In genomic region chr15:75024102-75024636, GRCh38 we compare ENCODE assay signal across 8 cellular contexts. TPM values are rescaled to one million over a fixed set of nuclear protein-coding genes. Genes with fewer than 3 reads are reported as not detected.
DNase-seq lines count a peak whose midpoint lies in the region; ATAC-seq lines count a peak whose summit lies in the region.

No MANE protein-coding gene starts in this region.

- no peaks in the 10 kb centered on the region for H3K27me3 Mint-ChIP-seq in activated T-cell treated with anti-CD3 and anti-CD28 coated beads, Interleukin-2, amount 50 U/mL, for 4 hours (ENCODE audit: low read depth)
- peaks cover 0 to 7% (median 5%) of the 10 kb centered on the region in 3 donors for H3K27me3 Mint-ChIP-seq in immature natural killer cell (ENCODE audit: low read depth in 3 of 3)
- peaks cover 21% of the 10 kb centered on the region for H3K27me3 Mint-ChIP-seq in stimulated activated memory B cell treated with anti-CD40 and anti-IgM and Interleukin-4, amounts not matched to agents 10 μg/mL and 1 μg/mL and 100 μg/mL, for 72 hours

- peak overlapping the region; percentile 76 to 96 (median 91) for H3K27ac Mint-ChIP-seq in immature natural killer cell
- H3K27ac Mint-ChIP-seq in stimulated activated memory B cell treated with anti-CD40 and anti-IgM and Interleukin-4, amounts not matched to agents 10 μg/mL and 1 μg/mL and 100 μg/mL, for 72 hours, result peak overlapping the region; percentile 89

- peaks cover 16% of the 10 kb centered on the region for H3K4me1 Mint-ChIP-seq in activated T-cell treated with anti-CD3 and anti-CD28 coated beads, Interleukin-2, amount 50 U/mL, for 4 hours (ENCODE audit: low read depth)
- H3K4me1 Mint-ChIP-seq in immature natural killer cell, result peaks cover 24 to 29% of the 10 kb centered on the region in 2 donors
- H3K4me1 Mint-ChIP-seq in stimulated activated memory B cell treated with anti-CD40 and anti-IgM and Interleukin-4, amounts not matched to agents 10 μg/mL and 1 μg/mL and 100 μg/mL, for 72 hours, result peaks cover 37% of the 10 kb centered on the region

- DNase-seq in activated T-cell treated with anti-CD3 and anti-CD28 coated beads, Interleukin-2, amount 50 U/mL, for 4 hours, result no peak
- no peak for DNase-seq in activated T-cell treated with anti-CD3 and anti-CD28 coated beads for 4 hours
- peak; percentile 16 for DNase-seq in NCI-H2196 treated with DMSO at 0.1 percent for 48 hours (lab: John Stamatoyannopoulos, UW; ENCODE audit: unreplicated experiment)
- DNase-seq in astrocyte of the hippocampus (ENCODE audit: low read depth, low spot score), result peak; percentile 34
- DNase-seq in immature natural killer cell, result no peak
- no peak for DNase-seq in cerebellum (ENCODE audit: low spot score)

- peak overlapping the region; percentile 95 for H3K4me3 Mint-ChIP-seq in activated T-cell treated with anti-CD3 and anti-CD28 coated beads, Interleukin-2, amount 50 U/mL, for 4 hours
- peak overlapping the region; percentile 89 to 98 (median 97) for H3K4me3 Mint-ChIP-seq in immature natural killer cell
- H3K4me3 Mint-ChIP-seq in stimulated activated memory B cell treated with anti-CD40 and anti-IgM and Interleukin-4, amounts not matched to agents 10 μg/mL and 1 μg/mL and 100 μg/mL, for 72 hours, result peak overlapping the region; percentile 90

- no peaks in the 10 kb centered on the region for H3K36me3 Mint-ChIP-seq in activated T-cell treated with anti-CD3 and anti-CD28 coated beads, Interleukin-2, amount 50 U/mL, for 4 hours (ENCODE audit: insufficient read depth)
- H3K36me3 Mint-ChIP-seq in immature natural killer cell, result no peaks in the 10 kb centered on the region
- peaks cover 14% of the 10 kb centered on the region for H3K36me3 Mint-ChIP-seq in stimulated activated memory B cell treated with anti-CD40 and anti-IgM and Interleukin-4, amounts not matched to agents 10 μg/mL and 1 μg/mL and 100 μg/mL, for 72 hours

- peak; percentile 3 to 4 for ATAC-seq in activated T-cell treated with anti-CD3 and anti-CD28 coated beads, Interleukin-2, amount 50 U/mL, for 4 hours
- peak; percentile 18 for ATAC-seq in stimulated activated memory B cell treated with anti-CD40 and anti-IgM and Interleukin-4, amounts not matched to agents 10 μg/mL and 1 μg/mL and 100 μg/mL, for 72 hours
- ATAC-seq in HG03469 (IDR thresholded peaks at IDR 0.05; ENCODE audit: unreplicated experiment), result no peak

- no peaks in the 10 kb centered on the region for H3K9me3 Mint-ChIP-seq in activated T-cell treated with anti-CD3 and anti-CD28 coated beads, Interleukin-2, amount 50 U/mL, for 4 hours
- no peaks in the 10 kb centered on the region for H3K9me3 Mint-ChIP-seq in immature natural killer cell
- no peaks in the 10 kb centered on the region for H3K9me3 Mint-ChIP-seq in stimulated activated memory B cell treated with anti-CD40 and anti-IgM and Interleukin-4, amounts not matched to agents 10 μg/mL and 1 μg/mL and 100 μg/mL, for 72 hours

RNA-seq across cellular contexts. Expression of gene PPCDC, which starts 0.8 kb away (rescaled TPM):
- total RNA-seq in activated T-cell treated with anti-CD3 and anti-CD28 coated beads, Interleukin-2, amount 50 U/mL, for 4 hours, result 10 to 100 TPM; 15.4 to 17.9 (median 17.8) TPM
- polyA plus RNA-seq in immature natural killer cell, result 10 to 100 TPM; 20.8 to 23.9 (median 23.1) TPM
- total RNA-seq in cerebellum, result 14.3 TPM

RNA-seq across cellular contexts. Expression of gene SCAMP5, which starts 28.8 kb away (rescaled TPM):
- total RNA-seq in activated T-cell treated with anti-CD3 and anti-CD28 coated beads, Interleukin-2, amount 50 U/mL, for 4 hours, result 1 to 10 TPM in 2 of 3 donors, under 1 TPM in 1; 0.90 to 6.7 (median 1.8) TPM
- polyA plus RNA-seq in immature natural killer cell, result not detected
- total RNA-seq in cerebellum, result 49.6 TPM

Comparison
In these comparisons a context has a peak if more than half of its experiments do, and no peak if none do; other contexts are left out.
1. DNase-seq: peak in NCI-H2196 treated with DMSO at 0.1 percent for 48 hours (single experiment) and astrocyte of the hippocampus (single experiment); none in activated T-cell treated with anti-CD3 and anti-CD28 coated beads, Interleukin-2, amount 50 U/mL, for 4 hours (single experiment), activated T-cell treated with anti-CD3 and anti-CD28 coated beads for 4 hours (single experiment), immature natural killer cell (0 of 3) and cerebellum (single experiment).
2. Peak in every context shown above with its lines, with median percentiles within 50 percentile points of each other: H3K4me3 Mint-ChIP-seq.